8 cellular contexts compared by ENCODE assay signal in the genomic region with DNA sequence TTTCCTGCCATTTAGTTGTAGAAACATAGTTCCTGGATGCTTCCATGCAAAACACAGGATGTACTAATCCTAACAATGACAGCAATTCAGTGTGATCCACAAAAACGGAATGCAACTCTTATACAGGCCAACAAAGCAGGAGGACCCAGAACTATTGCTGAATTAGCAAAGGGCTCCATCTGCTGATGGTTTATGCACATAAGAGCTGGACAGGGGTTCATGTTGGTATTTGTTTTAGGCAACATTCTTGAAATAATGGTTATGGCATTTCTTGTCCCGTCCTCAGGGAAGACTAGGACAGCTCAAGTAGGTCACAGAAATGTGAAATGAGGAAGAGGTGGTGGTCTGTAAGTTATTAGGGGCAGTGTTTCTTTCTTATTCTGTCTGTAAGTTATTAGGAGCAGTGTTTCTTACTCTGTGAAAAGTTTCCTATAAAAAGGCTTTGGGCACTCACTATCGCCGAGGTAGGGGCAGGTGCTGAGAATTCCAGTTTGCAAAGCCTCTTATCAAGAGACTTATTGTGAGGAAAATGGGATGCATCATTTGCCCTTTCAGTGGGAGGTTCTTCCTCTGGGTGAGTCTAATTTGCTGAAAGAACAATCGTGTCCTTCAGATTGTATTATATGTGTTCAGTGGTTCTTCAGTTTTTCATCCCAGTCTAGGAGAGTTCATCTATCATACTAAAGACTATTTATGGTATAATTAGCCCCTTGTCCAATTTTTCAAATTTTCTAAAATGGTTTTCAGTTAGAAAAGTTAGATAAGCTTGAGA.
A peak's percentile ranks its signal among the peaks of the same experiment; 100 is the strongest.
DNase-seq lines count a peak whose midpoint lies in the region; TF ChIP-seq lines count a peak whose summit lies in the region.

No MANE protein-coding gene starts in this region.

- H3K4me1 ChIP-seq in prostate gland (replicated peaks), result no peaks in the 10 kb centered on the region

- H3K4me3 ChIP-seq in H7 (ENCODE audit: insufficient read depth, low read depth, low read length) (peak overlapping the region; percentile 9; the same call in 1 of the 2 replicates), prostate gland (no peak overlapping the region)

- TF ChIP-seq POLR2A in prostate gland (IDR thresholded peaks at IDR 0.05), result no peak

- no peaks in the 10 kb centered on the region for H3K36me3 Mint-ChIP-seq in T-helper 2 cell treated with Interferon-gamma antibody and Interleukin-4, amounts not matched to agents 5 μg/mL and 100 μg/mL, for 36 hours (ENCODE audit: low read depth)

- peak in 2 of 4 experiments; percentile 30 to 36 for TF ChIP-seq CTCF in prostate gland (IDR thresholded peaks at IDR 0.05)

- H3K4me1 Mint-ChIP-seq in T-helper 2 cell treated with Interferon-gamma antibody and Interleukin-4, amounts not matched to agents 5 μg/mL and 100 μg/mL, for 36 hours (ENCODE audit: low read depth), result peaks cover 6% of the 10 kb centered on the region

- H3K27me3 ChIP-seq in H7 (ENCODE audit: control insufficient read depth, insufficient read depth, low read length) (peaks cover 3% of the 10 kb centered on the region; the same call in 1 of the 2 replicates), prostate gland (replicated peaks; ENCODE audit: insufficient read depth) (no peaks in the 10 kb centered on the region)

- peaks cover 18% of the 10 kb centered on the region for H3K27me3 Mint-ChIP-seq in T-helper 2 cell treated with Interferon-gamma antibody and Interleukin-4, amounts not matched to agents 5 μg/mL and 100 μg/mL, for 36 hours (ENCODE audit: low read depth)

- DNase-seq in NCI-H2107 treated with DMSO at 0.1 percent for 48 hours (lab: John Stamatoyannopoulos, UW; ENCODE audit: unreplicated experiment), result peak; percentile 61
- DNase-seq in NCI-H2107 (lab: John Stamatoyannopoulos, UW), result no peak
- peak; percentile 18 for DNase-seq in H7
- DNase-seq in NCI-H1048 (lab: John Stamatoyannopoulos, UW), result peak; percentile 22
- no peak for DNase-seq in T-helper 2 cell treated with Interferon-gamma antibody and Interleukin-4, amounts not matched to agents 5 μg/mL and 100 μg/mL, for 36 hours (ENCODE audit: low spot score)
- DNase-seq in fibroblast of the conjunctiva (ENCODE audit: low read depth), result peak; percentile 32
- peak; percentile 11 for DNase-seq in prostate gland (ENCODE audit: low spot score)
- DNase-seq in posterior vena cava (ENCODE audit: low spot score), result no peak

- H3K36me3 ChIP-seq in H7 (replicated peaks; ENCODE audit: control insufficient read depth, insufficient read depth, low read length) (no peaks in the 10 kb centered on the region), prostate gland (no peaks in the 10 kb centered on the region)

- H3K27ac Mint-ChIP-seq in T-helper 2 cell treated with Interferon-gamma antibody and Interleukin-4, amounts not matched to agents 5 μg/mL and 100 μg/mL, for 36 hours, result no peak overlapping the region

- H3K9me3 Mint-ChIP-seq in T-helper 2 cell treated with Interferon-gamma antibody and Interleukin-4, amounts not matched to agents 5 μg/mL and 100 μg/mL, for 36 hours, result no peaks in the 10 kb centered on the region

- H3K9me3 ChIP-seq in prostate gland, result no peaks in the 10 kb centered on the region

- H3K4me3 Mint-ChIP-seq in T-helper 2 cell treated with Interferon-gamma antibody and Interleukin-4, amounts not matched to agents 5 μg/mL and 100 μg/mL, for 36 hours, result peak overlapping the region; percentile 75

- intact Hi-C loops in prostate gland (cut with DNase I), result no loop called here
- intact Hi-C loops in posterior vena cava (cut with DNase I), result no loop called here

- WGBS in prostate gland, result 24% methylated on average over 5 of the region's 5 CpGs

- no peak overlapping the region for H3K27ac ChIP-seq in prostate gland

Comparison
In these comparisons a context has a peak if more than half of its experiments do, and no peak if none do; other contexts are left out.
1. DNase-seq: peak in NCI-H2107 treated with DMSO at 0.1 percent for 48 hours (single experiment), H7 (single experiment), NCI-H1048 (single experiment), fibroblast of the conjunctiva (single experiment) and prostate gland (single experiment); none in NCI-H2107 (single experiment), T-helper 2 cell treated with Interferon-gamma antibody and Interleukin-4, amounts not matched to agents 5 μg/mL and 100 μg/mL, for 36 hours (single experiment) and posterior vena cava (single experiment).